Comparison of ENCODE assay signal across 8 cellular contexts in genomic region chr1:193059282-193060225, GRCh38. TPM values are rescaled to one million over a fixed set of nuclear protein-coding genes. Genes with fewer than 3 reads are reported as not detected.
DNase-seq lines count a peak whose midpoint lies in the region; ATAC-seq and TF ChIP-seq lines count a peak whose summit lies in the region.

TSS of gene RO60 (plus strand) at chr1:193059612. CDS start at chr1:193069055, 9,443 bp downstream.
A gene with protein sequence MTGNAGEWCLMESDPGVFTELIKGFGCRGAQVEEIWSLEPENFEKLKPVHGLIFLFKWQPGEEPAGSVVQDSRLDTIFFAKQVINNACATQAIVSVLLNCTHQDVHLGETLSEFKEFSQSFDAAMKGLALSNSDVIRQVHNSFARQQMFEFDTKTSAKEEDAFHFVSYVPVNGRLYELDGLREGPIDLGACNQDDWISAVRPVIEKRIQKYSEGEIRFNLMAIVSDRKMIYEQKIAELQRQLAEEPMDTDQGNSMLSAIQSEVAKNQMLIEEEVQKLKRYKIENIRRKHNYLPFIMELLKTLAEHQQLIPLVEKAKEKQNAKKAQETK (minus strand): TSS chr1:193059360. CDS start chr1:193059260, 100 bp downstream.

- H3K27me3 Mint-ChIP-seq in activated naive CD8-positive, alpha-beta T cell: no peaks in the 10 kb centered on the region

- H3K27me3 ChIP-seq in osteoblast (ENCODE audit: insufficient read depth, low read length) (no peaks in the 10 kb centered on the region), thoracic aorta (replicated peaks; ENCODE audit: insufficient read depth) (no peaks in the 10 kb centered on the region)

- H3K4me1 Mint-ChIP-seq in activated naive CD8-positive, alpha-beta T cell (ENCODE audit: low read depth): peaks cover 66% of the 10 kb centered on the region

- no peak for TF ChIP-seq CTCF in GM10266 (IDR thresholded peaks at IDR 0.05; ENCODE audit: control insufficient read depth, insufficient read depth, low read depth, missing control alignments)
- TF ChIP-seq CTCF in osteoblast (IDR thresholded peaks at IDR 0.05; ENCODE audit: extremely low read depth, low read depth, low read length): no peak
- no peak for TF ChIP-seq CTCF in thoracic aorta (IDR thresholded peaks at IDR 0.05)

- H3K27ac ChIP-seq in osteoblast (ENCODE audit: low read depth, low read length): peak within 1 kb of the TSS; percentile 96
- H3K27ac ChIP-seq in thoracic aorta: peak within 1 kb of the TSS; percentile 97 to 98

- no peaks in the 10 kb centered on the region for H3K9me3 Mint-ChIP-seq in activated naive CD8-positive, alpha-beta T cell (ENCODE audit: low read depth)

- peaks cover 13% of the 10 kb centered on the region for H4K20me1 ChIP-seq in osteoblast (ENCODE audit: insufficient read depth, low read length)

- H3K4me3 ChIP-seq in osteoblast (ENCODE audit: insufficient read depth, low read length) (peak within 1 kb of the TSS; percentile 94), thoracic aorta (peak within 1 kb of the TSS; percentile 86)

- DNase-seq in GM10266 (ENCODE audit: extremely low spot score) (peak; percentile 83), NCI-H1105 (lab: John Stamatoyannopoulos, UW) (peak; percentile 98), SKM-1 treated with dmso at 0.1 percent for 144 hours (lab: John Stamatoyannopoulos, UW; ENCODE audit: unreplicated experiment) (peak; percentile 100), glomerular visceral epithelial cell (ENCODE audit: extremely low spot score) (peak; percentile 98), osteoblast (ENCODE audit: insufficient read length, low spot score, missing footprints) (peak; percentile 96), thoracic aorta (ENCODE audit: low spot score) (peak; percentile 88)

- peak within 1 kb of the TSS; percentile 84 for H3K4me2 ChIP-seq in osteoblast (ENCODE audit: insufficient read depth, low read length)

- peaks cover 8% of the 10 kb centered on the region for H3K36me3 Mint-ChIP-seq in activated naive CD8-positive, alpha-beta T cell

- peak within 1 kb of the TSS; percentile 94 for H2AFZ ChIP-seq in osteoblast (ENCODE audit: low read length)

- peaks cover 87% of the 10 kb centered on the region for H3K79me2 ChIP-seq in osteoblast (ENCODE audit: insufficient read depth, low read length)

- peak within 1 kb of the TSS; percentile 100 for H3K4me3 Mint-ChIP-seq in activated naive CD8-positive, alpha-beta T cell

- H3K9me3 ChIP-seq in osteoblast (ENCODE audit: low read depth, low read length) (no peaks in the 10 kb centered on the region), thoracic aorta (no peaks in the 10 kb centered on the region)

- H3K4me1 ChIP-seq in osteoblast (ENCODE audit: insufficient read depth, low read length) (peaks cover 14% of the 10 kb centered on the region), thoracic aorta (ENCODE audit: control insufficient read depth in 1 of 2, low read depth in 2 of 2) (peaks cover 33 to 36% of the 10 kb centered on the region in 2 donors)

- peak; percentile 91 for ATAC-seq in HG02623 (IDR thresholded peaks at IDR 0.05; ENCODE audit: unreplicated experiment)
- ATAC-seq in thoracic aorta (ENCODE audit: insufficient number of reproducible peaks, low FRiP score, low read depth): peak; percentile 96

- peak within 1 kb of the TSS; percentile 100 for H3K27ac Mint-ChIP-seq in activated naive CD8-positive, alpha-beta T cell

- H3K36me3 ChIP-seq in osteoblast (ENCODE audit: insufficient read depth, low read length) (no peaks in the 10 kb centered on the region), thoracic aorta (no peaks in the 10 kb centered on the region)

RNA-seq across cellular contexts. Expression of gene RO60, which starts in this region (rescaled TPM):
- total RNA-seq in osteoblast (132 and 138 TPM in 2 replicates), thoracic aorta (100 to 1,000 TPM in 1 of 2 donors, 10 to 100 TPM in 1; 66.3 to 124 TPM)

RNA-seq across cellular contexts. Expression of the second gene that starts in this region (rescaled TPM):
- total RNA-seq in osteoblast (28.0 and 34.4 TPM in 2 replicates), thoracic aorta (10 to 100 TPM; 21.0 to 40.8 TPM)

Comparison
In these comparisons a context has a peak if more than half of its experiments do, and no peak if none do; other contexts are left out.
1. Peak in every context shown above with its lines: DNase-seq, ATAC-seq, H3K4me3 ChIP-seq and H3K27ac ChIP-seq.